Comparison of ENCODE assay signal across 10 cellular contexts in the genomic region with DNA sequence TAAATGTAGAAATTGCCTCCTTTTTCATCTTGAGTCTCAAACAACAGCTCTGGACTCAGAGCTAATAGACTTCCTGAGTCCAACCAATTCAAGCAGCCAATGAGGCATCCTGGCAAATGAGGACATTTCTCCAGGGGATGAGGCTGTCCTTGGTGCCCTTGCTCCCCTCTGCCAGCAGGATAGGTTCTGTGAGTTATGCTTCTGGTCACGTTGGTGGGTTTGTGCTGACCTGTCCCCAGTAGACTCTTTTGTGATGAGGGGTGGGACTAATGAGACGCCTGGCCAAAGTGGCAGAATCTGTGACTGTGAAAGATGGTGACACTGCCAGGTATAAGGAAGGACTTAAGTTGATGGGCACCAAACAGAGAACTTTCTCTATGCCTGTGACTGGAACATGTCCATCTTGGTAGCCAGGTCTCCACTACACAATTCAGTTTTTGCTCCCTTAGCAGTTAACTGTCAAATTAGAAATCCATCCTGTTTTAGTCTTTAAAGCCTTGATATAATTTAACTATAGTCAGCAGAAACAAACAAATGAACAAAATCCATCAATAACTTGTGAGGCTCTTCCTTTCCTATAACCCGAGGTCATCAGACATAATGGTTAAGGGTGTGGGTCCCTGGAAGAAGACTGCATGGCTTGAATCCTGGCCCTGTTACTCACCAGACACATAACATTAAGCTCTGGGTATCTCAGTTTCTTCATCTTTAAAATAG. TPM values are rescaled to one million over a fixed set of nuclear protein-coding genes. Genes with fewer than 3 reads are reported as not detected.
DNase-seq lines count a peak whose midpoint lies in the region; ATAC-seq, FAIRE-seq and TF ChIP-seq lines count a peak whose summit lies in the region.
"Had no signal": no experiment of that assay in that cellular context is flagged by ENCODE, and none has a peak within 500 bp of the region (broad histone marks: within the 10 kb centered on the region; RNA-seq: fewer than 3 reads in every experiment).

No MANE protein-coding gene starts in this region.

- H3K4me1 Mint-ChIP-seq in activated naive CD4-positive, alpha-beta T cell treated with anti-CD3 and anti-CD28 coated beads, Interleukin-2, amount 50 U/mL, for 24 hours, result peaks cover 41% of the 10 kb centered on the region
- H3K4me1 Mint-ChIP-seq in astrocyte (ENCODE audit: low read depth, unreplicated experiment), result peaks cover 15% of the 10 kb centered on the region
- peaks cover 20% of the 10 kb centered on the region for H3K4me1 Mint-ChIP-seq in memory B cell

- H3K27ac ChIP-seq in astrocyte (ENCODE audit: low read depth, low read length), result peak overlapping the region; percentile 60
- peak overlapping the region; percentile 69 to 83 (median 72) for H3K27ac ChIP-seq in upper lobe of left lung
- H3K27ac ChIP-seq: BLaER1 had no signal

- TF ChIP-seq POLR2A in upper lobe of left lung (IDR thresholded peaks at IDR 0.05), result no peak

- H3K36me3 ChIP-seq in astrocyte (ENCODE audit: insufficient read depth, low read length) (no peaks in the 10 kb centered on the region), upper lobe of left lung (no peaks in the 10 kb centered on the region)
- H3K36me3 ChIP-seq: BLaER1 had no signal

- peak overlapping the region; percentile 60 for H3K9ac ChIP-seq in astrocyte (ENCODE audit: low read length)
- H3K9ac ChIP-seq: BLaER1 had no signal

- no peaks in the 10 kb centered on the region for H3K9me3 Mint-ChIP-seq in activated naive CD4-positive, alpha-beta T cell treated with anti-CD3 and anti-CD28 coated beads, Interleukin-2, amount 50 U/mL, for 24 hours
- H3K9me3 Mint-ChIP-seq in astrocyte (ENCODE audit: unreplicated experiment) (no peaks in the 10 kb centered on the region), memory B cell (peaks cover 3% of the 10 kb centered on the region)
- H3K9me3 Mint-ChIP-seq: neural crest cell had no signal

- no peak for TF ChIP-seq CTCF in astrocyte (IDR thresholded peaks at IDR 0.05; ENCODE audit: insufficient read depth, low read depth, low read length)
- no peak for TF ChIP-seq CTCF in upper lobe of left lung (IDR thresholded peaks at IDR 0.05)

- no peak for FAIRE-seq in astrocyte (lab: Jason Lieb, UNC)

- no peaks in the 10 kb centered on the region for H4K20me1 ChIP-seq in astrocyte (ENCODE audit: insufficient read depth, low read length)
- H4K20me1 ChIP-seq: BLaER1 had no signal

- peak overlapping the region; percentile 53 for H3K4me2 ChIP-seq in astrocyte (ENCODE audit: low read length)

- no peak for TF ChIP-seq EP300 in upper lobe of left lung (IDR thresholded peaks at IDR 0.05)

- H3K4me3 Mint-ChIP-seq in activated naive CD4-positive, alpha-beta T cell treated with anti-CD3 and anti-CD28 coated beads, Interleukin-2, amount 50 U/mL, for 24 hours, result no peak overlapping the region
- no peak overlapping the region for H3K4me3 Mint-ChIP-seq in astrocyte (ENCODE audit: unreplicated experiment)
- H3K4me3 Mint-ChIP-seq in memory B cell, result peak overlapping the region; percentile 56
- H3K4me3 Mint-ChIP-seq: neural crest cell had no signal

- H3K4me1 ChIP-seq in astrocyte (ENCODE audit: insufficient read depth, low read length) (peaks cover 33% of the 10 kb centered on the region), upper lobe of left lung (peaks cover 29 to 46% (median 40%) of the 10 kb centered on the region in 4 donors)

- whole genome bisulfite sequencing in upper lobe of left lung, 2 donors, result 61 to 66% methylated on average over 3 of the region's 3 CpGs

- no peaks in the 10 kb centered on the region for H3K79me2 ChIP-seq in astrocyte (ENCODE audit: insufficient read depth, low read length)

- no peak for DNase-seq in activated naive CD4-positive, alpha-beta T cell treated with Interleukin-2 at 50 U/mL for 16 hours
- DNase-seq in astrocyte (ENCODE audit: low read depth) (no peak), memory B cell (ENCODE audit: low spot score in 2 of 2) (no peak), upper lobe of left lung (no peak), SIG-M5 treated with dmso at 0.1 percent for 504 hours (lab: John Stamatoyannopoulos, UW; ENCODE audit: unreplicated experiment) (no peak)
- no peak for DNase-seq in stimulated activated naive CD4-positive, alpha-beta T cell (lab: John Stamatoyannopoulos, UW)

- H3K36me3 Mint-ChIP-seq in activated naive CD4-positive, alpha-beta T cell treated with anti-CD3 and anti-CD28 coated beads, Interleukin-2, amount 50 U/mL, for 24 hours, result no peaks in the 10 kb centered on the region
- no peaks in the 10 kb centered on the region for H3K36me3 Mint-ChIP-seq in astrocyte (ENCODE audit: low read depth, unreplicated experiment)
- no peaks in the 10 kb centered on the region for H3K36me3 Mint-ChIP-seq in memory B cell

- no peak overlapping the region for H2AFZ ChIP-seq in astrocyte (ENCODE audit: low read depth, low read length)

- H3K9me3 ChIP-seq in astrocyte (ENCODE audit: insufficient read depth, low read depth, low read length) (no peaks in the 10 kb centered on the region), upper lobe of left lung (no peaks in the 10 kb centered on the region)
- H3K9me3 ChIP-seq: BLaER1 had no signal

- H3K27me3 Mint-ChIP-seq in activated naive CD4-positive, alpha-beta T cell treated with anti-CD3 and anti-CD28 coated beads, Interleukin-2, amount 50 U/mL, for 24 hours, result no peaks in the 10 kb centered on the region
- H3K27me3 Mint-ChIP-seq in astrocyte (ENCODE audit: low read depth, unreplicated experiment), result no peaks in the 10 kb centered on the region
- no peaks in the 10 kb centered on the region for H3K27me3 Mint-ChIP-seq in memory B cell

- no peaks in the 10 kb centered on the region for H3K27me3 ChIP-seq in astrocyte (ENCODE audit: insufficient read depth, low read length)
- no peaks in the 10 kb centered on the region for H3K27me3 ChIP-seq in upper lobe of left lung
- H3K27me3 ChIP-seq: BLaER1 had no signal

- H3K4me3 ChIP-seq in astrocyte (ENCODE audit: insufficient read depth, low read depth, low read length) (no peak overlapping the region), upper lobe of left lung (no peak overlapping the region)
- H3K4me3 ChIP-seq: BLaER1 had no signal

- peak; percentile 3 for ATAC-seq in memory B cell (ENCODE audit: low read depth)
- ATAC-seq in upper lobe of left lung (ENCODE audit: low FRiP score in 2 of 2), result peak in 1 of 2 donors; percentile 22
- no peak for ATAC-seq in GM18502 (IDR thresholded peaks at IDR 0.05; ENCODE audit: poor library complexity, unreplicated experiment)

- H3K27ac Mint-ChIP-seq in activated naive CD4-positive, alpha-beta T cell treated with anti-CD3 and anti-CD28 coated beads, Interleukin-2, amount 50 U/mL, for 24 hours, result peak overlapping the region; percentile 89
- H3K27ac Mint-ChIP-seq in astrocyte (ENCODE audit: unreplicated experiment), result peak overlapping the region; percentile 77
- peak overlapping the region; percentile 97 for H3K27ac Mint-ChIP-seq in memory B cell

RNA-seq across cellular contexts. Expression of gene THEM4, which starts 35.7 kb away (rescaled TPM):
- total RNA-seq in astrocyte (15.7 and 17.5 TPM in 2 replicates), upper lobe of left lung (10 to 100 TPM; 11.9 to 39.8 (median 15.5) TPM)

RNA-seq across cellular contexts. Expression of gene S100A10, which starts 48.6 kb away (rescaled TPM):
- total RNA-seq in astrocyte (1,137 and 1,257 TPM in 2 replicates), upper lobe of left lung (100 to 1,000 TPM in 5 of 6 donors, 10 to 100 TPM in 1; 79.6 to 785 (median 432) TPM)
